Comparison of ENCODE assay signal across 5 cellular contexts in the genomic region with DNA sequence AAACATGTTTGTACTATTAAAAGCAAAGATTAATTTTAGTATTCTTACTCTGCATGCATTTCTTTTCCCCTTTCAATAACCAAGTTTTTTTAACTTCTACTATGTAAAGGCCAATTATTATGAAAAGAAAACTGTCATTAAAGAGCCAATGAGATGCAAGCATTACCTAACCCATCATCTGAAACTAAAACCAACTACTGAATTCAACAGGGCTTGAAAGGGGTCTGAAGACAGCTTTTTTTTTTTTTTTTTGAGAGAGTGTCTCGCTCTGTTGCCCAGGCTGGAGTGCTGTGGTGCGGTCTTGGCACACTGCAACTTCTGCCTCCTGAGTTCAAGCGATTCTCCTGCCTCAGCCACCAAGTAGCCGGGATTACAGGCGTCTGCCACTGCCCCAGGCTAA. TPM values are rescaled to one million over a fixed set of nuclear protein-coding genes. Genes with fewer than 3 reads are reported as not detected.
A peak's percentile ranks its signal among the peaks of the same experiment; 100 is the strongest.
DNase-seq lines count a peak whose midpoint lies in the region; ATAC-seq lines count a peak whose summit lies in the region.

No MANE protein-coding gene starts in this region.

- ATAC-seq in GM18519 (IDR thresholded peaks at IDR 0.05; ENCODE audit: low FRiP score, unreplicated experiment) (peak; percentile 56), GM18870 (IDR thresholded peaks at IDR 0.05; ENCODE audit: unreplicated experiment) (peak; percentile 61), GM21423 (IDR thresholded peaks at IDR 0.05; ENCODE audit: unreplicated experiment) (peak; percentile 56), HG02885 (IDR thresholded peaks at IDR 0.05; ENCODE audit: poor library complexity, unreplicated experiment) (peak; percentile 50)

- DNase-seq in mesenteric fat pad (ENCODE audit: low spot score) = peak; percentile 24

RNA-seq across cellular contexts. Expression of a gene that starts 30.4 kb away (rescaled TPM):
- 7.5 TPM for total RNA-seq in mesenteric fat pad

Comparison
In these comparisons a context has a peak if more than half of its experiments do, and no peak if none do; other contexts are left out.
1. Peak in every context shown above with its lines: DNase-seq and ATAC-seq.